ENCODE assay signal across 13 cellular contexts in the genomic region with DNA sequence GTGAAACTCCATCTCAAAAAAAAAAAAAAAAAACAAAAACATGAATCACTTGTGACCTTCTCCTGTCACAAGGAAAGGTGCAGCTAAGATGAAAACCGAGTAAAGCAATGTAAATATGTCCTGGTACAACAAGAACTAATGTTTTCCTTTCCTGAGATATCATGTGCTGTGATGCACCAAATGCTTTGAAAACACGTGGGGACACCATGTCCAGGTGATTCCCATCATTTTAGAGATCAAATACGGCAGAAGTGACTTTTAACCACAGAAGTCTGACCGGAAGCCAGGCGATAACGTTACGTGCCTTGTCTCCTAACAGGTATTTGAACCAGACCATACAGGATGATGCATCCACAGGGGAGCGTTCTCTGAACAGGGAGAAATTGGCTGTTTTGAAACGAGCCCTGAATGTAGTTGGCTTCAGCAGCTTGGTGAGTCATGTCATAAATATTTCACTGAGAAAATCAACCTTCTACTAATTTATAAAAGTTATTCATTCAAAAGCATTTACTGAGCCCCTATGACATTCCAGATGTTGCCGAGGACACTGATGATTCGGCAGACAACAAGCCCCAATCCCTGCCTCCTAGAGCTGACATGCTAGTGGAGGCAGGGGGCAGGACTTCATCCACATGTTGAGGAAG.
A peak's percentile ranks its signal among the peaks of the same experiment; 100 is the strongest.
DNase-seq lines count a peak whose midpoint lies in the region; ATAC-seq and TF ChIP-seq lines count a peak whose summit lies in the region.
"Had no signal": no experiment of that assay in that cellular context is flagged by ENCODE, and none has a peak within 500 bp of the region (broad histone marks: within the 10 kb centered on the region; RNA-seq: fewer than 3 reads in every experiment).

No MANE protein-coding gene starts in this region.

- peak overlapping the region; percentile 87 for H3K27ac Mint-ChIP-seq in mesothelial cell of epicardium

- H3K36me3 Mint-ChIP-seq in mesothelial cell of epicardium = no peaks in the 10 kb centered on the region

- H3K4me1 Mint-ChIP-seq in mesothelial cell of epicardium = peaks cover 25% of the 10 kb centered on the region

- H3K27me3 Mint-ChIP-seq in mesothelial cell of epicardium (ENCODE audit: low read depth) = peaks cover 1% of the 10 kb centered on the region

- no peaks in the 10 kb centered on the region for H3K9me3 Mint-ChIP-seq in mesothelial cell of epicardium

- ATAC-seq in GM21526 (IDR thresholded peaks at IDR 0.05; ENCODE audit: low FRiP score, unreplicated experiment) (no peak), HG03097 (IDR thresholded peaks at IDR 0.05; ENCODE audit: low FRiP score, unreplicated experiment) (no peak), HG02973 (IDR thresholded peaks at IDR 0.05; ENCODE audit: unreplicated experiment) (no peak)
- ATAC-seq: mucosa of descending colon had no signal

- no peak overlapping the region for H3K4me3 ChIP-seq in AG10803 (ENCODE audit: low read length)
- H3K4me3 ChIP-seq: mucosa of descending colon had no signal

- TF ChIP-seq CTCF in AG10803 (conservative IDR thresholded peaks at IDR 0.05; ENCODE audit: low read length) (peak; percentile 16), mesothelial cell of epicardium (IDR thresholded peaks at IDR 0.05; ENCODE audit: unreplicated experiment) (no peak)

- H3K4me3 Mint-ChIP-seq in mesothelial cell of epicardium = no peak overlapping the region

- DNase-seq in AG10803 (ENCODE audit: low read depth) (peak; percentile 95), NCI-H460 (ENCODE audit: extremely low read depth, low read depth) (peak; percentile 18), dedifferentiated amniotic fluid mesenchymal stem cell (ENCODE audit: extremely low spot score) (peak; percentile 45), mesothelial cell of epicardium (ENCODE audit: low spot score in 2 of 2, unreplicated experiment in 2 of 2) (no peak), NCI-H1105 treated with DMSO at 0.1 percent for 48 hours (lab: John Stamatoyannopoulos, UW) (no peak)
- DNase-seq: GOT3; mucosa of descending colon; NCI-H345; stimulated activated CD4-positive, alpha-beta T cell treated with anti-CD3 and anti-CD28 coated beads, Interleukin-1b, Interleukin-23, amount 100 ng/mL, for 48 hours; T-helper 2 cell had no signal

Comparison
In these comparisons a context has a peak if more than half of its experiments do, and no peak if none do; other contexts are left out.
1. DNase-seq: peak in AG10803 (single experiment), NCI-H460 (single experiment) and dedifferentiated amniotic fluid mesenchymal stem cell (single experiment); none in mesothelial cell of epicardium (0 of 2) and NCI-H1105 treated with DMSO at 0.1 percent for 48 hours (single experiment).